Comparison of ENCODE assay signal across 1 cellular context in the genomic region with DNA sequence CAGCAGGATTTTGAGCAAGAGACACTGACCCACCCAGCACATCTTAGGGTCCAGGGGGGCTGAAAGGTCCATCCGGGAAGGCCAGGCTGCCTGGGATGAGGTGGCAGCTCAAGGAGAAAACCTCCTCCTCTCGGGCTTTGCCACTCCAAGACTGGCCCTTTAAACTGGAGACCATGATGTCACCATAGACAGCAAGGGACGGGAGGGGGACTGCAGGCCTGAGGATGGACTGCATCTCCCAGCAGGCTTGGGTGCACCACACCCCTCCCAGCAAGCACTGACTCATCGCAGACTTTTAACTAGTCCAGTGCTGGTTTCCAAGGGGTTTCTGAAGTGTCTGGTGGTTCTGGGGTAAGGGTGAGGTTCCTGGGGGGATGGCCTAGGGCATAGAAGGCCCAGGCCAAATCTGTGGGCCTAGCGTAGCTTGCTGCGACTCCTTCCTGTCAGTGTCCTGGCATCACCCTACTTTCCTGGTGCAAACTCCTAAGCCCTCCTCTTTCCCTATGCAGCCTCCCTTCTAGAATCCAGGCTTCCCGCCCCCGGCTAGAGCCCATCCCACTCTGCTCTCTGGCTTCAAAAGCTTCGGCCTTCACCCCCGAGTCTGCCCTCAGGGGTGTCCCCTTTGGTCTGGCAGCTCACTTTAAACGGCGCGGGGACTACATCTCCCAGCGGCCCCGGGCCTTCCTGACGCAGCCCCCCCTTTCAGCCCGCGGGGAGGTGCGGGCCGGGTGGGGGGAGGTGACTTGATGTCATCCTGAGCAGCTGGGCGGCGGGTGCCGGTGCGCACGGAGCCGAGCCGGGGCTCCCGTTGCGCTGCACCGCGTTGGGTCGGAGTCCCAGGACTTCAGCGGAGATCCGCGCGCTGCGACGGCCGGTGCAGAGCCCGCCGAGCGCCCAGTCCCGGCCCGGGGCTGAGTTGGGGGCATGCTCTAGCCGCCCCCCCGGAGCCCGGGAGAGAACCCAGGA.
A peak's percentile ranks its signal among the peaks of the same experiment; 100 is the strongest.
TF ChIP-seq lines count a peak whose summit lies in the region.

A gene (plus strand): TSS at position 746 of the 966 bp plus-strand sequence. CDS start 1,046 bp downstream, outside the sequence.

TF ChIP-seq in HepG2, 621 proteins besides CTCF, POLR2A, EP300 and RAD21 (continued from another document and continues in another):
- TF ChIP-seq, protein P1, sequence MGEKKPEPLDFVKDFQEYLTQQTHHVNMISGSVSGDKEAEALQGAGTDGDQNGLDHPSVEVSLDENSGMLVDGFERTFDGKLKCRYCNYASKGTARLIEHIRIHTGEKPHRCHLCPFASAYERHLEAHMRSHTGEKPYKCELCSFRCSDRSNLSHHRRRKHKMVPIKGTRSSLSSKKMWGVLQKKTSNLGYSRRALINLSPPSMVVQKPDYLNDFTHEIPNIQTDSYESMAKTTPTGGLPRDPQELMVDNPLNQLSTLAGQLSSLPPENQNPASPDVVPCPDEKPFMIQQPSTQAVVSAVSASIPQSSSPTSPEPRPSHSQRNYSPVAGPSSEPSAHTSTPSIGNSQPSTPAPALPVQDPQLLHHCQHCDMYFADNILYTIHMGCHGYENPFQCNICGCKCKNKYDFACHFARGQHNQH (CRISPR knock-in tag; IDR thresholded peaks at IDR 0.05): no peak; the same call in 1 of the 2 replicates
- no peak for TF ChIP-seq ZNF850 (CRISPR knock-in tag; conservative IDR thresholded peaks at IDR 0.05)
- TF ChIP-seq, protein P2, sequence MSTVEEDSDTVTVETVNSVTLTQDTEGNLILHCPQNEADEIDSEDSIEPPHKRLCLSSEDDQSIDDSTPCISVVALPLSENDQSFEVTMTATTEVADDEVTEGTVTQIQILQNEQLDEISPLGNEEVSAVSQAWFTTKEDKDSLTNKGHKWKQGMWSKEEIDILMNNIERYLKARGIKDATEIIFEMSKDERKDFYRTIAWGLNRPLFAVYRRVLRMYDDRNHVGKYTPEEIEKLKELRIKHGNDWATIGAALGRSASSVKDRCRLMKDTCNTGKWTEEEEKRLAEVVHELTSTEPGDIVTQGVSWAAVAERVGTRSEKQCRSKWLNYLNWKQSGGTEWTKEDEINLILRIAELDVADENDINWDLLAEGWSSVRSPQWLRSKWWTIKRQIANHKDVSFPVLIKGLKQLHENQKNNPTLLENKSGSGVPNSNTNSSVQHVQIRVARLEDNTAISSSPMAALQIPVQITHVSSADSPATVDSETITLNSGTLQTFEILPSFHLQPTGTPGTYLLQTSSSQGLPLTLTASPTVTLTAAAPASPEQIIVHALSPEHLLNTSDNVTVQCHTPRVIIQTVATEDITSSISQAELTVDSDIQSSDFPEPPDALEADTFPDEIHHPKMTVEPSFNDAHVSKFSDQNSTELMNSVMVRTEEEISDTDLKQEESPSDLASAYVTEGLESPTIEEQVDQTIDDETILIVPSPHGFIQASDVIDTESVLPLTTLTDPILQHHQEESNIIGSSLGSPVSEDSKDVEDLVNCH (CRISPR knock-in tag; IDR thresholded peaks at IDR 0.05): no peak
- TF ChIP-seq, protein P3, sequence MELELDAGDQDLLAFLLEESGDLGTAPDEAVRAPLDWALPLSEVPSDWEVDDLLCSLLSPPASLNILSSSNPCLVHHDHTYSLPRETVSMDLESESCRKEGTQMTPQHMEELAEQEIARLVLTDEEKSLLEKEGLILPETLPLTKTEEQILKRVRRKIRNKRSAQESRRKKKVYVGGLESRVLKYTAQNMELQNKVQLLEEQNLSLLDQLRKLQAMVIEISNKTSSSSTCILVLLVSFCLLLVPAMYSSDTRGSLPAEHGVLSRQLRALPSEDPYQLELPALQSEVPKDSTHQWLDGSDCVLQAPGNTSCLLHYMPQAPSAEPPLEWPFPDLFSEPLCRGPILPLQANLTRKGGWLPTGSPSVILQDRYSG (CRISPR knock-in tag; IDR thresholded peaks at IDR 0.05): no peak
- TF ChIP-seq ZFP90 (CRISPR knock-in tag; IDR thresholded peaks at IDR 0.05; ENCODE audit: borderline replicate concordance): 0 out of 2 replicates have a peak, but pooled peaks have one; percentile 26
- TF ChIP-seq, protein P4, sequence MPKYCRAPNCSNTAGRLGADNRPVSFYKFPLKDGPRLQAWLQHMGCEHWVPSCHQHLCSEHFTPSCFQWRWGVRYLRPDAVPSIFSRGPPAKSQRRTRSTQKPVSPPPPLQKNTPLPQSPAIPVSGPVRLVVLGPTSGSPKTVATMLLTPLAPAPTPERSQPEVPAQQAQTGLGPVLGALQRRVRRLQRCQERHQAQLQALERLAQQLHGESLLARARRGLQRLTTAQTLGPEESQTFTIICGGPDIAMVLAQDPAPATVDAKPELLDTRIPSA (CRISPR knock-in tag; IDR thresholded peaks at IDR 0.05; ENCODE audit: borderline replicate concordance): no peak; the same call in 1 of the 2 replicates
- no peak for TF ChIP-seq HNRNPH1 (optimal IDR thresholded peaks at IDR 0.05; ENCODE audit: low read depth, low read length)
- TF ChIP-seq REPIN1 (CRISPR knock-in tag; IDR thresholded peaks at IDR 0.05; ENCODE audit: borderline replicate concordance, low read depth): no peak
- TF ChIP-seq, protein P5, sequence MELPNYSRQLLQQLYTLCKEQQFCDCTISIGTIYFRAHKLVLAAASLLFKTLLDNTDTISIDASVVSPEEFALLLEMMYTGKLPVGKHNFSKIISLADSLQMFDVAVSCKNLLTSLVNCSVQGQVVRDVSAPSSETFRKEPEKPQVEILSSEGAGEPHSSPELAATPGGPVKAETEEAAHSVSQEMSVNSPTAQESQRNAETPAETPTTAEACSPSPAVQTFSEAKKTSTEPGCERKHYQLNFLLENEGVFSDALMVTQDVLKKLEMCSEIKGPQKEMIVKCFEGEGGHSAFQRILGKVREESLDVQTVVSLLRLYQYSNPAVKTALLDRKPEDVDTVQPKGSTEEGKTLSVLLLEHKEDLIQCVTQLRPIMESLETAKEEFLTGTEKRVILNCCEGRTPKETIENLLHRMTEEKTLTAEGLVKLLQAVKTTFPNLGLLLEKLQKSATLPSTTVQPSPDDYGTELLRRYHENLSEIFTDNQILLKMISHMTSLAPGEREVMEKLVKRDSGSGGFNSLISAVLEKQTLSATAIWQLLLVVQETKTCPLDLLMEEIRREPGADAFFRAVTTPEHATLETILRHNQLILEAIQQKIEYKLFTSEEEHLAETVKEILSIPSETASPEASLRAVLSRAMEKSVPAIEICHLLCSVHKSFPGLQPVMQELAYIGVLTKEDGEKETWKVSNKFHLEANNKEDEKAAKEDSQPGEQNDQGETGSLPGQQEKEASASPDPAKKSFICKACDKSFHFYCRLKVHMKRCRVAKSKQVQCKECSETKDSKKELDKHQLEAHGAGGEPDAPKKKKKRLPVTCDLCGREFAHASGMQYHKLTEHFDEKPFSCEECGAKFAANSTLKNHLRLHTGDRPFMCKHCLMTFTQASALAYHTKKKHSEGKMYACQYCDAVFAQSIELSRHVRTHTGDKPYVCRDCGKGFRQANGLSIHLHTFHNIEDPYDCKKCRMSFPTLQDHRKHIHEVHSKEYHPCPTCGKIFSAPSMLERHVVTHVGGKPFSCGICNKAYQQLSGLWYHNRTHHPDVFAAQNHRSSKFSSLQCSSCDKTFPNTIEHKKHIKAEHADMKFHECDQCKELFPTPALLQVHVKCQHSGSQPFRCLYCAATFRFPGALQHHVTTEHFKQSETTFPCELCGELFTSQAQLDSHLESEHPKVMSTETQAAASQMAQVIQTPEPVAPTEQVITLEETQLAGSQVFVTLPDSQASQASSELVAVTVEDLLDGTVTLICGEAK (IDR thresholded peaks at IDR 0.05): no peak
- TF ChIP-seq, protein P5 (CRISPR knock-in tag; IDR thresholded peaks at IDR 0.05): no peak; the same call in 1 of the 2 replicates
- TF ChIP-seq KDM3A (CRISPR knock-in tag; IDR thresholded peaks at IDR 0.05; ENCODE audit: low read depth): peak; percentile 22; the same call in 1 of the 2 replicates
- peak; percentile 40; the same call in 1 of the 2 replicates for TF ChIP-seq ZNF746 (CRISPR knock-in tag; IDR thresholded peaks at IDR 0.05)
- no peak for TF ChIP-seq ZNF101 (CRISPR knock-in tag; IDR thresholded peaks at IDR 0.05; ENCODE audit: borderline replicate concordance, low read depth)
- TF ChIP-seq, protein P6, sequence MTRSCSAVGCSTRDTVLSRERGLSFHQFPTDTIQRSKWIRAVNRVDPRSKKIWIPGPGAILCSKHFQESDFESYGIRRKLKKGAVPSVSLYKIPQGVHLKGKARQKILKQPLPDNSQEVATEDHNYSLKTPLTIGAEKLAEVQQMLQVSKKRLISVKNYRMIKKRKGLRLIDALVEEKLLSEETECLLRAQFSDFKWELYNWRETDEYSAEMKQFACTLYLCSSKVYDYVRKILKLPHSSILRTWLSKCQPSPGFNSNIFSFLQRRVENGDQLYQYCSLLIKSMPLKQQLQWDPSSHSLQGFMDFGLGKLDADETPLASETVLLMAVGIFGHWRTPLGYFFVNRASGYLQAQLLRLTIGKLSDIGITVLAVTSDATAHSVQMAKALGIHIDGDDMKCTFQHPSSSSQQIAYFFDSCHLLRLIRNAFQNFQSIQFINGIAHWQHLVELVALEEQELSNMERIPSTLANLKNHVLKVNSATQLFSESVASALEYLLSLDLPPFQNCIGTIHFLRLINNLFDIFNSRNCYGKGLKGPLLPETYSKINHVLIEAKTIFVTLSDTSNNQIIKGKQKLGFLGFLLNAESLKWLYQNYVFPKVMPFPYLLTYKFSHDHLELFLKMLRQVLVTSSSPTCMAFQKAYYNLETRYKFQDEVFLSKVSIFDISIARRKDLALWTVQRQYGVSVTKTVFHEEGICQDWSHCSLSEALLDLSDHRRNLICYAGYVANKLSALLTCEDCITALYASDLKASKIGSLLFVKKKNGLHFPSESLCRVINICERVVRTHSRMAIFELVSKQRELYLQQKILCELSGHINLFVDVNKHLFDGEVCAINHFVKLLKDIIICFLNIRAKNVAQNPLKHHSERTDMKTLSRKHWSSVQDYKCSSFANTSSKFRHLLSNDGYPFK (CRISPR knock-in tag; IDR thresholded peaks at IDR 0.05; ENCODE audit: borderline replicate concordance): peak; percentile 21; the same call in 1 of the 2 replicates
- TF ChIP-seq, protein P7, sequence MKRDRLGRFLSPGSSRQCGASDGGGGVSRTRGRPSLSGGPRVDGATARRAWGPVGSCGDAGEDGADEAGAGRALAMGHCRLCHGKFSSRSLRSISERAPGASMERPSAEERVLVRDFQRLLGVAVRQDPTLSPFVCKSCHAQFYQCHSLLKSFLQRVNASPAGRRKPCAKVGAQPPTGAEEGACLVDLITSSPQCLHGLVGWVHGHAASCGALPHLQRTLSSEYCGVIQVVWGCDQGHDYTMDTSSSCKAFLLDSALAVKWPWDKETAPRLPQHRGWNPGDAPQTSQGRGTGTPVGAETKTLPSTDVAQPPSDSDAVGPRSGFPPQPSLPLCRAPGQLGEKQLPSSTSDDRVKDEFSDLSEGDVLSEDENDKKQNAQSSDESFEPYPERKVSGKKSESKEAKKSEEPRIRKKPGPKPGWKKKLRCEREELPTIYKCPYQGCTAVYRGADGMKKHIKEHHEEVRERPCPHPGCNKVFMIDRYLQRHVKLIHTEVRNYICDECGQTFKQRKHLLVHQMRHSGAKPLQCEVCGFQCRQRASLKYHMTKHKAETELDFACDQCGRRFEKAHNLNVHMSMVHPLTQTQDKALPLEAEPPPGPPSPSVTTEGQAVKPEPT (CRISPR knock-in tag; IDR thresholded peaks at IDR 0.05; ENCODE audit: low read depth): no peak
- TF ChIP-seq CC2D1A (CRISPR knock-in tag; IDR thresholded peaks at IDR 0.05): no peak
- no peak for TF ChIP-seq CENPX (CRISPR knock-in tag; IDR thresholded peaks at IDR 0.05)
- TF ChIP-seq ZNF772 (CRISPR knock-in tag; IDR thresholded peaks at IDR 0.05): no peak
- peak; percentile 47; the same call in 1 of the 2 replicates for TF ChIP-seq ZNF317 (CRISPR knock-in tag; IDR thresholded peaks at IDR 0.05)
- TF ChIP-seq, protein P8, sequence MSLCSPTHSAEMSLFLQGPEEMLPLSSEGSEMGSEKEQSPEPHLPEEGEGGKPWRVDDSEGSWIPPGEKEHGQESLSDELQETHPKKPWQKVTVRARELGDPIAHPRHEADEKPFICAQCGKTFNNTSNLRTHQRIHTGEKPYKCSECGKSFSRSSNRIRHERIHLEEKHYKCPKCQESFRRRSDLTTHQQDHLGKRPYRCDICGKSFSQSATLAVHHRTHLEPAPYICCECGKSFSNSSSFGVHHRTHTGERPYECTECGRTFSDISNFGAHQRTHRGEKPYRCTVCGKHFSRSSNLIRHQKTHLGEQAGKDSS (CRISPR knock-in tag; IDR thresholded peaks at IDR 0.05; ENCODE audit: borderline replicate concordance, low read depth): 0 out of 2 replicates have a peak, but pooled peaks have one; percentile 46
- no peak for TF ChIP-seq GFI1 (CRISPR knock-in tag; IDR thresholded peaks at IDR 0.05; ENCODE audit: borderline replicate concordance)
- TF ChIP-seq ZC3H13 (CRISPR knock-in tag; IDR thresholded peaks at IDR 0.05): no peak
- no peak for TF ChIP-seq HNF4A (CRISPR knock-in tag; IDR thresholded peaks at IDR 0.05)
- TF ChIP-seq ZNF562 (CRISPR knock-in tag; IDR thresholded peaks at IDR 0.05; ENCODE audit: borderline replicate concordance): no peak
- TF ChIP-seq, protein P9, sequence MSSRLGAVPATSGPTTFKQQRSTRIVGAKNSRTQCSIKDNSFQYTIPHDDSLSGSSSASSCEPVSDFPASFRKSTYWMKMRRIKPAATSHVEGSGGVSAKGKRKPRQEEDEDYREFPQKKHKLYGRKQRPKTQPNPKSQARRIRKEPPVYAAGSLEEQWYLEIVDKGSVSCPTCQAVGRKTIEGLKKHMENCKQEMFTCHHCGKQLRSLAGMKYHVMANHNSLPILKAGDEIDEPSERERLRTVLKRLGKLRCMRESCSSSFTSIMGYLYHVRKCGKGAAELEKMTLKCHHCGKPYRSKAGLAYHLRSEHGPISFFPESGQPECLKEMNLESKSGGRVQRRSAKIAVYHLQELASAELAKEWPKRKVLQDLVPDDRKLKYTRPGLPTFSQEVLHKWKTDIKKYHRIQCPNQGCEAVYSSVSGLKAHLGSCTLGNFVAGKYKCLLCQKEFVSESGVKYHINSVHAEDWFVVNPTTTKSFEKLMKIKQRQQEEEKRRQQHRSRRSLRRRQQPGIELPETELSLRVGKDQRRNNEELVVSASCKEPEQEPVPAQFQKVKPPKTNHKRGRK (CRISPR knock-in tag; IDR thresholded peaks at IDR 0.05): no peak
- TF ChIP-seq ZNF350 (CRISPR knock-in tag; IDR thresholded peaks at IDR 0.05; ENCODE audit: borderline replicate concordance, low read depth): peak; percentile 81
- no peak for TF ChIP-seq KLF15 (CRISPR knock-in tag; IDR thresholded peaks at IDR 0.05; ENCODE audit: borderline replicate concordance)
